In genomic region chr11:132925825-132926469, GRCh38 we compare ENCODE assay signal across 13 cellular contexts.
A peak's percentile ranks its signal among the peaks of the same experiment; 100 is the strongest.
DNase-seq lines count a peak whose midpoint lies in the region; TF ChIP-seq lines count a peak whose summit lies in the region.
"Had no signal": no experiment of that assay in that cellular context is flagged by ENCODE, and none has a peak within 500 bp of the region (broad histone marks: within the 10 kb centered on the region; RNA-seq: fewer than 3 reads in every experiment).

No MANE protein-coding gene starts in this region.

- H3K4me2 ChIP-seq in trophoblast cell (ENCODE audit: low read length) (no peak overlapping the region), H9 (ENCODE audit: insufficient read depth, insufficient read length, low read length) (no peak overlapping the region), MM.1S (ENCODE audit: low read depth, low read length) (no peak overlapping the region)

- H3K18ac ChIP-seq in trophoblast cell (ENCODE audit: low read length) (no peak overlapping the region), H9 (ENCODE audit: insufficient read length, low read depth, low read length) (no peak overlapping the region)

- H3K4ac ChIP-seq in trophoblast cell (ENCODE audit: low read depth, low read length): no peak overlapping the region
- no peak overlapping the region for H3K4ac ChIP-seq in H9 (ENCODE audit: low read depth, low read length)

- H3K56ac ChIP-seq in H9 (ENCODE audit: insufficient read length, low read depth, low read length): no peak overlapping the region

- no peak for TF ChIP-seq EP300 in esophagus muscularis mucosa (IDR thresholded peaks at IDR 0.05)

- H4K12ac ChIP-seq in trophoblast cell (ENCODE audit: low read depth, low read length): no peak overlapping the region

- intact Hi-C loops in esophagus muscularis mucosa (cut with DNase I): no loop called here

- H4K8ac ChIP-seq in trophoblast cell (ENCODE audit: low read depth, low read length) (no peak overlapping the region), H9 (replicated peaks; ENCODE audit: insufficient read length, low read depth, low read length) (no peak overlapping the region)

- H3K36me3 ChIP-seq in esophagus muscularis mucosa: no peaks in the 10 kb centered on the region
- H3K36me3 ChIP-seq in liver (ENCODE audit: control insufficient read depth in 4 of 4, insufficient read depth in 3 of 4, low read depth in 1 of 4, low read length in 3 of 4): no peaks in the 10 kb centered on the region
- H3K36me3 ChIP-seq in trophoblast cell (ENCODE audit: control insufficient read depth in 1 of 2, insufficient read depth in 2 of 2, low read length in 2 of 2): no peaks in the 10 kb centered on the region
- no peaks in the 10 kb centered on the region for H3K36me3 ChIP-seq in MM.1S (replicated peaks; ENCODE audit: insufficient read depth, low read length)

- TF ChIP-seq POLR2A in esophagus muscularis mucosa (IDR thresholded peaks at IDR 0.05; ENCODE audit: low read depth): no peak

- no peak overlapping the region for H2BK20ac ChIP-seq in H9 (ENCODE audit: low read depth, low read length, poor library complexity, severe bottlenecking)

- H4K91ac ChIP-seq in trophoblast cell (ENCODE audit: low read depth, low read length) (no peak overlapping the region), H9 (ENCODE audit: insufficient read length, low read depth, low read length) (no peak overlapping the region)

- H3K27ac ChIP-seq in esophagus muscularis mucosa (replicated peaks in 1 of 4): no peak overlapping the region
- peak overlapping the region; percentile 77 for H3K27ac ChIP-seq in liver (ENCODE audit: low read depth in 1 of 2, low read length in 2 of 2)
- H3K27ac ChIP-seq in trophoblast cell (ENCODE audit: low read depth, low read length): no peak overlapping the region
- no peak overlapping the region for H3K27ac ChIP-seq in H9 (ENCODE audit: insufficient read length, low read depth, low read length)
- H3K27ac ChIP-seq in MM.1S (ENCODE audit: low read length): no peak overlapping the region

- H4K5ac ChIP-seq in H9 (ENCODE audit: insufficient read length, low read depth, low read length): no peak overlapping the region

- no peak overlapping the region for H2BK12ac ChIP-seq in trophoblast cell (ENCODE audit: low read length)
- no peak overlapping the region for H2BK12ac ChIP-seq in H9 (ENCODE audit: insufficient read length, low read depth, low read length)

- H3K4me1 Mint-ChIP-seq in H9: peaks cover 0 to under 1% of the 10 kb centered on the region in 2 experiments; a peak in 2 of 4 replicates
- H3K4me1 Mint-ChIP-seq: B cell had no signal

- H2BK120ac ChIP-seq in trophoblast cell (ENCODE audit: insufficient read depth, low read length, poor library complexity) (no peak overlapping the region), H9 (ENCODE audit: low read depth, low read length, poor library complexity, severe bottlenecking) (no peak overlapping the region)

- H3K27me3 Mint-ChIP-seq in H9 (ENCODE audit: low read depth): peaks cover 2% of the 10 kb centered on the region
- H3K27me3 Mint-ChIP-seq: B cell had no signal

- no peak overlapping the region for H3K14ac ChIP-seq in trophoblast cell (ENCODE audit: low read length)
- no peak overlapping the region for H3K14ac ChIP-seq in H9 (ENCODE audit: insufficient read depth, low read length)

- no peak overlapping the region for H2BK15ac ChIP-seq in H9 (ENCODE audit: low read depth, low read length)

- H3K9ac ChIP-seq in liver (ENCODE audit: low read depth in 1 of 2, low read length in 2 of 2) (peak overlapping the region in 1 of 2 donors; percentile 55), trophoblast cell (ENCODE audit: low read length) (no peak overlapping the region), H9 (ENCODE audit: extremely low read depth, insufficient read length, low read length) (no peak overlapping the region), MM.1S (ENCODE audit: low read length) (no peak overlapping the region)

- H2AFZ ChIP-seq in trophoblast cell (ENCODE audit: insufficient read depth, low read length, poor library complexity): no peak overlapping the region
- H2AFZ ChIP-seq in H9 (ENCODE audit: low read length): no peak overlapping the region
- H2AFZ ChIP-seq in MM.1S (ENCODE audit: low read length): no peak overlapping the region

- peaks cover 0 to 5% of the 10 kb centered on the region in 2 experiments; a peak in 3 of 5 replicates for H3K9me3 Mint-ChIP-seq in H9

- H3K4me3 ChIP-seq in esophagus muscularis mucosa: no peak overlapping the region
- H3K4me3 ChIP-seq in liver (ENCODE audit: low read depth in 1 of 3, low read length in 3 of 3): peak overlapping the region in 1 of 3 donors; percentile 2
- H3K4me3 ChIP-seq in trophoblast cell (ENCODE audit: low read depth, low read length): no peak overlapping the region
- no peak overlapping the region for H3K4me3 ChIP-seq in MM.1S (ENCODE audit: low read length)

- H3F3A ChIP-seq in MM.1S (ENCODE audit: insufficient read depth, low read length): no peaks in the 10 kb centered on the region

- no peak overlapping the region for H3K27ac Mint-ChIP-seq in H9
- H3K27ac Mint-ChIP-seq: B cell; CD4-positive, alpha-beta T cell had no signal

- no peaks in the 10 kb centered on the region for H3K4me1 ChIP-seq in esophagus muscularis mucosa
- H3K4me1 ChIP-seq in liver (ENCODE audit: control insufficient read depth in 4 of 4, insufficient read depth in 4 of 4, low read length in 3 of 4): peaks cover 0 to 19% (median 2%) of the 10 kb centered on the region in 4 donors
- H3K4me1 ChIP-seq in trophoblast cell (ENCODE audit: control insufficient read depth in 1 of 2, insufficient read depth in 2 of 2, low read length in 2 of 2): no peaks in the 10 kb centered on the region
- no peaks in the 10 kb centered on the region for H3K4me1 ChIP-seq in H9 (ENCODE audit: insufficient read depth, low read length)
- H3K4me1 ChIP-seq in MM.1S (ENCODE audit: low read length): no peaks in the 10 kb centered on the region

- 79% methylated on average over 3 of the region's 3 CpGs for WGBS in esophagus muscularis mucosa
- WGBS in liver: 25% methylated on average over 3 of the region's 3 CpGs
- no CpG with 5 or more reads among the region's 3 CpGs for WGBS in trophoblast cell (ENCODE audit: extremely low coverage, insufficient coverage, insufficient read length)
- WGBS in H9 (ENCODE audit: extremely low coverage, insufficient read length, low lambda C conversion rate): no CpG with 5 or more reads among the region's 3 CpGs

- H3K36me3 Mint-ChIP-seq in H9 (ENCODE audit: insufficient read depth in 1 of 3, low read depth in 3 of 3): 0 out of 7 replicates have a peak, but pooled peaks cover 0 to 4% (median 0%) of the 10 kb centered on the region in 3 experiments

- no peak overlapping the region for H2AK5ac ChIP-seq in trophoblast cell (ENCODE audit: low read length)
- H2AK5ac ChIP-seq in H9 (ENCODE audit: insufficient read length, low read length): no peak overlapping the region

- H3K23ac ChIP-seq in trophoblast cell (ENCODE audit: low read length) (peak overlapping the region; percentile 6), H9 (ENCODE audit: insufficient read length, low read depth, low read length) (no peak overlapping the region)

- H4K20me1 ChIP-seq in H9 (ENCODE audit: control insufficient read depth, insufficient read depth, insufficient read length) (no peaks in the 10 kb centered on the region), MM.1S (ENCODE audit: insufficient read depth, low read length) (no peaks in the 10 kb centered on the region)

- TF ChIP-seq CTCF in esophagus muscularis mucosa (IDR thresholded peaks at IDR 0.05) (no peak), liver (IDR thresholded peaks at IDR 0.05; ENCODE audit: low read depth, low read length, missing input control) (no peak), H9 (conservative IDR thresholded peaks at IDR 0.05) (no peak), MM.1S (IDR thresholded peaks at IDR 0.05; ENCODE audit: low read length) (no peak)

- peaks cover 0 to 12% (median 3%) of the 10 kb centered on the region in 4 donors for H3K9me3 ChIP-seq in esophagus muscularis mucosa
- no peaks in the 10 kb centered on the region for H3K9me3 ChIP-seq in liver (ENCODE audit: control insufficient read depth in 4 of 4, low read length in 3 of 4)
- H3K9me3 ChIP-seq in trophoblast cell (ENCODE audit: insufficient read depth, low read depth, low read length): peaks cover 1% of the 10 kb centered on the region
- H3K9me3 ChIP-seq in H9 (ENCODE audit: control insufficient read depth, low read depth, low read length): no peaks in the 10 kb centered on the region
- no peaks in the 10 kb centered on the region for H3K9me3 ChIP-seq in MM.1S (replicated peaks; ENCODE audit: insufficient read depth, low read length)

- no peaks in the 10 kb centered on the region for H3K9me2 ChIP-seq in MM.1S (replicated peaks; ENCODE audit: insufficient read depth, low read length)

- H3K79me2 ChIP-seq in trophoblast cell (ENCODE audit: control insufficient read depth, insufficient read depth, low read length, poor library complexity) (no peaks in the 10 kb centered on the region), H9 (ENCODE audit: insufficient read depth, low read length) (no peaks in the 10 kb centered on the region), MM.1S (ENCODE audit: low read length) (no peaks in the 10 kb centered on the region)

- H3K79me1 ChIP-seq in trophoblast cell (ENCODE audit: low read length): no peaks in the 10 kb centered on the region
- no peaks in the 10 kb centered on the region for H3K79me1 ChIP-seq in H9 (ENCODE audit: insufficient read depth, low read depth, low read length, poor library complexity, severe bottlenecking)

- DNase-seq in NCI-H1105 treated with DMSO at 0.1 percent for 48 hours (lab: John Stamatoyannopoulos, UW) (peak; percentile 42), esophagus muscularis mucosa (ENCODE audit: extremely low spot score) (peak; percentile 21), trophoblast cell (no peak), H9 (no peak), MM.1S (no peak), putamen (ENCODE audit: low spot score) (no peak)
- DNase-seq: C1 segment of cervical spinal cord; Calu3; CD4-positive, alpha-beta T cell; DMS 273 treated with DMSO at 0.1 percent for 48 hours; IMR-90 had no signal

- H2BK5ac ChIP-seq in trophoblast cell (ENCODE audit: low read depth, low read length, poor library complexity): no peak overlapping the region
- H2BK5ac ChIP-seq in H9 (ENCODE audit: insufficient read length, low read length): no peak overlapping the region

- no peaks in the 10 kb centered on the region for H3K23me2 ChIP-seq in H9 (ENCODE audit: insufficient read length, low read depth, low read length, poor library complexity, severe bottlenecking)

- no peak overlapping the region for H3T11ph ChIP-seq in H9 (ENCODE audit: low read length)

- H3K27me3 ChIP-seq in esophagus muscularis mucosa (peaks cover 0 to 8% (median 0%) of the 10 kb centered on the region in 4 donors), liver (ENCODE audit: control insufficient read depth in 4 of 4, insufficient read depth in 4 of 4, low read length in 3 of 4) (no peaks in the 10 kb centered on the region), trophoblast cell (ENCODE audit: insufficient read depth, low read length) (no peaks in the 10 kb centered on the region), H9 (ENCODE audit: insufficient read depth, low read length) (no peaks in the 10 kb centered on the region), MM.1S (replicated peaks; ENCODE audit: insufficient read depth, low read length) (no peaks in the 10 kb centered on the region)

- H3K4me3 Mint-ChIP-seq in H9: no peak overlapping the region
- H3K4me3 Mint-ChIP-seq: B cell; CD4-positive, alpha-beta T cell had no signal

- peak; percentile 58 to 65 for TF ChIP-seq RAD21 in liver (IDR thresholded peaks at IDR 0.05)

Comparison
In these comparisons a context has a peak if more than half of its experiments do, and no peak if none do; other contexts are left out.
1. DNase-seq: peak in NCI-H1105 treated with DMSO at 0.1 percent for 48 hours (single experiment) and esophagus muscularis mucosa (single experiment); none in trophoblast cell (0 of 2), H9 (single experiment), MM.1S (single experiment) and putamen (single experiment).
2. H3K27ac ChIP-seq: peak in liver (2 of 2); none in esophagus muscularis mucosa (0 of 4), trophoblast cell (single experiment), H9 (single experiment) and MM.1S (single experiment).